Comparison of ENCODE assay signal across 8 cellular contexts in genomic region chrX:52574416-52575275, GRCh38. TPM values are rescaled to one million over a fixed set of nuclear protein-coding genes. Genes with fewer than 3 reads are reported as not detected.
A peak's percentile ranks its signal among the peaks of the same experiment; 100 is the strongest.
DNase-seq lines count a peak whose midpoint lies in the region; ATAC-seq, FAIRE-seq and TF ChIP-seq lines count a peak whose summit lies in the region.

No MANE protein-coding gene starts in this region.

- DNase-seq in AML-193 (lab: John Stamatoyannopoulos, UW) (peak; percentile 7 to 25), GM12864 (ENCODE audit: low read depth) (peak; percentile 13), RKO (ENCODE audit: low spot score) (peak; percentile 76), lung microvascular endothelial cell (ENCODE audit: low read depth in 2 of 2) (peak; percentile 60 to 73), urothelium cell line (ENCODE audit: low spot score) (peak; percentile 57)

- TF ChIP-seq CTCF in GM12864 (IDR thresholded peaks at IDR 0.05; ENCODE audit: low read depth, low read length, missing control alignments): peak; percentile 53
- TF ChIP-seq CTCF in KMS-11 (conservative IDR thresholded peaks at IDR 0.05; ENCODE audit: low read depth, low read length): peak; percentile 78

- H2AFZ ChIP-seq in KMS-11 (ENCODE audit: low read depth): no peak overlapping the region; the same call in 1 of the 2 replicates

- no peaks in the 10 kb centered on the region for H4K20me1 ChIP-seq in KMS-11 (ENCODE audit: insufficient read depth)

- no peaks in the 10 kb centered on the region for H3K79me2 ChIP-seq in KMS-11 (ENCODE audit: insufficient read depth, low read depth)

- H3K36me3 ChIP-seq in KMS-11 (ENCODE audit: insufficient read depth): no peaks in the 10 kb centered on the region

- H3K4me1 ChIP-seq in KMS-11 (ENCODE audit: low read depth, poor library complexity, severe bottlenecking): no peaks in the 10 kb centered on the region

- no peak overlapping the region for H3K4me2 ChIP-seq in KMS-11

- H3K27me3 ChIP-seq in KMS-11 (ENCODE audit: insufficient read depth, low read depth): no peaks in the 10 kb centered on the region

- ATAC-seq in HG03442 (IDR thresholded peaks at IDR 0.05; ENCODE audit: unreplicated experiment): no peak

- no peak overlapping the region for H3K9ac ChIP-seq in KMS-11

- no peak overlapping the region for H3K27ac ChIP-seq in KMS-11

- FAIRE-seq in colon (lab: Jason Lieb, UNC) (peak; percentile 76), urothelium cell line (lab: Jason Lieb, UNC) (no peak)

- H3K4me3 ChIP-seq in GM12864 (ENCODE audit: low read depth, low read length) (no peak overlapping the region), KMS-11 (IDR thresholded peaks at IDR 0.05; ENCODE audit: insufficient read depth, low read depth, low read length) (no peak overlapping the region)

RNA-seq across cellular contexts. Expression of gene XAGE1B, which starts 57.8 kb away (rescaled TPM):
- not detected in 2 replicates for total RNA-seq in lung microvascular endothelial cell

Comparison
In these comparisons a context has a peak if more than half of its experiments do, and no peak if none do; other contexts are left out.
1. DNase-seq: peak in every context shown above with its lines; median percentile 76 in RKO; 66 in lung microvascular endothelial cell; 57 in urothelium cell line; 16 in AML-193; 13 in GM12864.